ENCODE assay signal across 23 cellular contexts in genomic region chr1:237316352-237316751, GRCh38.
DNase-seq lines count a peak whose midpoint lies in the region; ATAC-seq and TF ChIP-seq lines count a peak whose summit lies in the region.
"Had no signal": no experiment of that assay in that cellular context is flagged by ENCODE, and none has a peak within 500 bp of the region (broad histone marks: within the 10 kb centered on the region; RNA-seq: fewer than 3 reads in every experiment).

No MANE protein-coding gene starts in this region.

- H3F3A ChIP-seq in GM23338 (replicated peaks; ENCODE audit: low read depth): no peaks in the 10 kb centered on the region

- H2AFZ ChIP-seq in GM23338: no peak overlapping the region

- ATAC-seq in GM23338: no peak
- ATAC-seq: PC-3, T-cell had no signal

- no peak for TF ChIP-seq POLR2A in erythroblast (IDR thresholded peaks at IDR 0.05; ENCODE audit: low read length)

- no peaks in the 10 kb centered on the region for H4K20me1 ChIP-seq in GM23338 (replicated peaks; ENCODE audit: insufficient read depth)

- no peaks in the 10 kb centered on the region for H3K36me3 Mint-ChIP-seq in GM23338 (ENCODE audit: low read depth)
- peaks cover 10% of the 10 kb centered on the region for H3K36me3 Mint-ChIP-seq in glutamatergic neuron (ENCODE audit: unreplicated experiment)
- H3K36me3 Mint-ChIP-seq in activated T-helper 1 cell treated with anti-CD3 and anti-CD28 coated beads, Interleukin-12 subunit alpha, Interleukin-12 subunit beta, Interleukin-2, Interleukin-4 antibody, amounts not matched to agents 30 ng/mL and 10 ng/mL and 1 ng/mL, durations not matched to agents 14 hours and 24 hours and 36 hours (ENCODE audit: low read depth): no peaks in the 10 kb centered on the region
- H3K36me3 Mint-ChIP-seq: CD4-positive, alpha-beta memory T cell; T-cell had no signal

- peaks cover 3% of the 10 kb centered on the region; the same call in 2 of the 3 replicates for H3K9me3 Mint-ChIP-seq in GM23338
- H3K9me3 Mint-ChIP-seq in glutamatergic neuron (ENCODE audit: unreplicated experiment): peaks cover 1% of the 10 kb centered on the region
- H3K9me3 Mint-ChIP-seq in activated T-helper 1 cell treated with anti-CD3 and anti-CD28 coated beads, Interleukin-12 subunit alpha, Interleukin-12 subunit beta, Interleukin-2, Interleukin-4 antibody, amounts not matched to agents 30 ng/mL and 10 ng/mL and 1 ng/mL, durations not matched to agents 14 hours and 24 hours and 36 hours: no peaks in the 10 kb centered on the region

- TF ChIP-seq CTCF in GM23338 (conservative IDR thresholded peaks at IDR 0.05; ENCODE audit: low read depth in 2 of 2): no peak
- no peak for TF ChIP-seq CTCF in glutamatergic neuron (IDR thresholded peaks at IDR 0.05; ENCODE audit: partially characterized antibody, unreplicated experiment)

- no peaks in the 10 kb centered on the region for H3K27me3 ChIP-seq in GM23338 (ENCODE audit: insufficient read depth)

- H3K4me2 ChIP-seq in GM23338: peak overlapping the region; percentile 46
- H3K4me2 ChIP-seq: KMS-11 had no signal

- H3K4me1 Mint-ChIP-seq in GM23338: no peaks in the 10 kb centered on the region
- H3K4me1 Mint-ChIP-seq in glutamatergic neuron (ENCODE audit: low read depth, unreplicated experiment): peaks cover 12% of the 10 kb centered on the region
- H3K4me1 Mint-ChIP-seq in activated T-helper 1 cell treated with anti-CD3 and anti-CD28 coated beads, Interleukin-12 subunit alpha, Interleukin-12 subunit beta, Interleukin-2, Interleukin-4 antibody, amounts not matched to agents 30 ng/mL and 10 ng/mL and 1 ng/mL, durations not matched to agents 14 hours and 24 hours and 36 hours (ENCODE audit: low read depth): no peaks in the 10 kb centered on the region
- H3K4me1 Mint-ChIP-seq: CD4-positive, alpha-beta memory T cell; IgD-negative memory B cell; T-cell had no signal

- H3K27ac ChIP-seq in GM23338 (ENCODE audit: low read depth): 0 out of 2 replicates have a peak overlapping the region, but pooled peaks have one; percentile 4
- H3K27ac ChIP-seq: HL-60, KMS-11 had no signal

- intact Hi-C loops in activated T-helper 1 cell treated with anti-CD3 and anti-CD28 coated beads, Interleukin-12 subunit alpha, Interleukin-12 subunit beta, Interleukin-2, Interleukin-4 antibody, amounts not matched to agents 30 ng/mL and 10 ng/mL and 1 ng/mL, durations not matched to agents 14 hours and 24 hours and 36 hours (cut with micrococcal nuclease): no loop called here

- H3K36me3 ChIP-seq in GM23338 (ENCODE audit: insufficient read depth): no peaks in the 10 kb centered on the region

- no peak overlapping the region for H3K4me3 ChIP-seq in GM23338

- peak; percentile 93 for DNase-seq in DMS 273 treated with DMSO at 0.1 percent for 48 hours (lab: John Stamatoyannopoulos, UW)
- DNase-seq in GM23338 (ENCODE audit: low spot score): no peak
- peak; percentile 63 to 85 for DNase-seq in NCI-H524 (lab: John Stamatoyannopoulos, UW)
- DNase-seq in glutamatergic neuron: peak; percentile 44
- no peak for DNase-seq in erythroblast (lab: John Stamatoyannopoulos, UW)
- no peak for DNase-seq in activated T-helper 1 cell treated with anti-CD3 and anti-CD28 coated beads, Interleukin-12 subunit alpha, Interleukin-12 subunit beta, Interleukin-2, Interleukin-4 antibody, amounts not matched to agents 30 ng/mL and 10 ng/mL and 1 ng/mL, durations not matched to agents 14 hours and 24 hours and 36 hours (ENCODE audit: low spot score)
- no peak for DNase-seq in NCI-H1417 treated with DMSO at 0.1 percent for 48 hours (lab: John Stamatoyannopoulos, UW)
- DNase-seq: CD4-positive, alpha-beta memory T cell; COR-L47; DMS79; EL; GF-D8; HCEC 1CT; MM.1S; NCI-H1417; NCI-H187 treated with DMSO at 0.1 percent for 48 hours; NCI-H2107; NCI-H446 treated with DMSO at 0.1 percent for 48 hours; PC-3; T-cell had no signal

- no peak overlapping the region for H3K27ac Mint-ChIP-seq in GM23338
- no peak overlapping the region for H3K27ac Mint-ChIP-seq in glutamatergic neuron (ENCODE audit: unreplicated experiment)
- H3K27ac Mint-ChIP-seq in activated T-helper 1 cell treated with anti-CD3 and anti-CD28 coated beads, Interleukin-12 subunit alpha, Interleukin-12 subunit beta, Interleukin-2, Interleukin-4 antibody, amounts not matched to agents 30 ng/mL and 10 ng/mL and 1 ng/mL, durations not matched to agents 14 hours and 24 hours and 36 hours: no peak overlapping the region
- H3K27ac Mint-ChIP-seq: CD4-positive, alpha-beta memory T cell; IgD-negative memory B cell; T-cell had no signal

- no peak overlapping the region for H3K4me3 Mint-ChIP-seq in GM23338
- H3K4me3 Mint-ChIP-seq in glutamatergic neuron (ENCODE audit: unreplicated experiment): no peak overlapping the region
- H3K4me3 Mint-ChIP-seq in activated T-helper 1 cell treated with anti-CD3 and anti-CD28 coated beads, Interleukin-12 subunit alpha, Interleukin-12 subunit beta, Interleukin-2, Interleukin-4 antibody, amounts not matched to agents 30 ng/mL and 10 ng/mL and 1 ng/mL, durations not matched to agents 14 hours and 24 hours and 36 hours: no peak overlapping the region
- H3K4me3 Mint-ChIP-seq: CD4-positive, alpha-beta memory T cell; IgD-negative memory B cell; T-cell had no signal

- H3K4me1 ChIP-seq in GM23338 (ENCODE audit: insufficient read depth): peaks cover 13% of the 10 kb centered on the region

- H3K9me2 ChIP-seq in GM23338 (ENCODE audit: insufficient read depth): no peaks in the 10 kb centered on the region

- H3K27me3 Mint-ChIP-seq in GM23338 (ENCODE audit: insufficient read depth, low read depth, poor library complexity) (peaks cover under 1% of the 10 kb centered on the region), glutamatergic neuron (ENCODE audit: unreplicated experiment) (no peaks in the 10 kb centered on the region)
- H3K27me3 Mint-ChIP-seq in activated T-helper 1 cell treated with anti-CD3 and anti-CD28 coated beads, Interleukin-12 subunit alpha, Interleukin-12 subunit beta, Interleukin-2, Interleukin-4 antibody, amounts not matched to agents 30 ng/mL and 10 ng/mL and 1 ng/mL, durations not matched to agents 14 hours and 24 hours and 36 hours (ENCODE audit: insufficient read depth): peaks cover 1% of the 10 kb centered on the region
- H3K27me3 Mint-ChIP-seq: IgD-negative memory B cell had no signal

- no peaks in the 10 kb centered on the region for H3K79me2 ChIP-seq in GM23338 (replicated peaks; ENCODE audit: insufficient read depth)

TF ChIP-seq in GM23338, 12 proteins besides CTCF, POLR2A, EP300 and RAD21 (continues in another document):
- TF ChIP-seq REST (IDR thresholded peaks at IDR 0.05; ENCODE audit: unreplicated experiment): no peak
- no peak for TF ChIP-seq EZH2phosphoT487 (IDR thresholded peaks at IDR 0.05; ENCODE audit: unreplicated experiment)
- no peak for TF ChIP-seq STAT1 (IDR thresholded peaks at IDR 0.05; ENCODE audit: unreplicated experiment)
- no peak for TF ChIP-seq NANOG (IDR thresholded peaks at IDR 0.05; ENCODE audit: borderline replicate concordance)
- TF ChIP-seq ETS1 (IDR thresholded peaks at IDR 0.05): no peak
- no peak for TF ChIP-seq JUNB (IDR thresholded peaks at IDR 0.05; ENCODE audit: unreplicated experiment)
- no peak for TF ChIP-seq CREB1 (CRISPR knock-in tag; IDR thresholded peaks at IDR 0.05; ENCODE audit: low read depth)
- TF ChIP-seq EZH2 (IDR thresholded peaks at IDR 0.05; ENCODE audit: low read depth, unreplicated experiment): no peak
- TF ChIP-seq ZNF331 (CRISPR knock-in tag; IDR thresholded peaks at IDR 0.05; ENCODE audit: low read depth): no peak
- TF ChIP-seq ZNF114 (CRISPR knock-in tag; IDR thresholded peaks at IDR 0.05): no peak

Comparison
In these comparisons a context has a peak if more than half of its experiments do, and no peak if none do; other contexts are left out.
1. DNase-seq: peak in DMS 273 treated with DMSO at 0.1 percent for 48 hours (single experiment), NCI-H524 (2 of 2) and glutamatergic neuron (single experiment); none in GM23338 (single experiment), erythroblast (0 of 2), activated T-helper 1 cell treated with anti-CD3 and anti-CD28 coated beads, Interleukin-12 subunit alpha, Interleukin-12 subunit beta, Interleukin-2, Interleukin-4 antibody, amounts not matched to agents 30 ng/mL and 10 ng/mL and 1 ng/mL, durations not matched to agents 14 hours and 24 hours and 36 hours (single experiment) and NCI-H1417 treated with DMSO at 0.1 percent for 48 hours (single experiment).